ENCODE assay signal across 24 cellular contexts in genomic region chr1:89715677-89716076, GRCh38.
"Had no signal": no experiment of that assay in that cellular context is flagged by ENCODE, and none has a peak within 500 bp of the region (broad histone marks: within the 10 kb centered on the region; RNA-seq: fewer than 3 reads in every experiment).

No MANE protein-coding gene starts in this region.

- H3K27ac Mint-ChIP-seq: T-helper 1 cell treated with Interleukin-12 subunit alpha and Interleukin-12 subunit beta and Interleukin-4 antibody, amounts not matched to agents 30 μg/mL and 1 μg/mL, for 36 hours; WTC11 had no signal

- DNase-seq: activated CD4-positive, alpha-beta T cell treated with anti-CD3 and anti-CD28 coated beads, Interleukin-2, amount 50 U/mL, for 1 hour; activated CD4-positive, CD25-positive, alpha-beta regulatory T cell treated with anti-CD3 and anti-CD28 coated beads, Interleukin-2, amount 50 U/mL, for 72 hours; activated gamma-delta T cell treated with Interleukin-2 at 50 U/mL for 16 hours; activated naive CD4-positive, alpha-beta T cell treated with anti-CD3 and anti-CD28 coated beads, Interleukin-2, amount 50 U/mL, for 16 hours; activated T-cell treated with anti-CD3 and anti-CD28 coated beads for 4 hours; brain microvascular endothelial cell; MV-4-11; NCI-H1092 treated with DMSO at 0.1 percent for 48 hours; NCI-H1417 treated with DMSO at 0.1 percent for 48 hours; NCI-H1694; NCI-H2029; NCI-H2107; NCI-H2171 treated with DMSO at 0.1 percent for 48 hours; NCI-H226; NCI-H526; NCI-H774; NK-92 treated with Interleukin-12 subunit alpha and Interleukin-12 subunit beta, amount 100 ng/mL, for 24 hours; OCI-M1; Peyer's patch; Right ventricle myocardium superior; SJCRH30 had no signal

- H3K4me3 Mint-ChIP-seq: T-helper 1 cell treated with Interleukin-12 subunit alpha and Interleukin-12 subunit beta and Interleukin-4 antibody, amounts not matched to agents 30 μg/mL and 1 μg/mL, for 36 hours; WTC11 had no signal

- ATAC-seq: WTC11 had no signal

- H3K9me3 Mint-ChIP-seq: activated T-helper 2 cell treated with anti-CD3 and anti-CD28 coated beads, Interferon-gamma antibody, Interleukin-2, Interleukin-4, amounts not matched to agents 10 μg/mL and 5 μg/mL and 100 μg/mL, durations not matched to agents 14 hours and 24 hours and 36 hours; T-helper 1 cell treated with Interleukin-12 subunit alpha and Interleukin-12 subunit beta and Interleukin-4 antibody, amounts not matched to agents 30 μg/mL and 1 μg/mL, for 36 hours; WTC11 had no signal
